22 cellular contexts compared by ENCODE assay signal in genomic region chr1:210776722-210777121, GRCh38.
"Had no signal": no experiment of that assay in that cellular context is flagged by ENCODE, and none has a peak within 500 bp of the region (broad histone marks: within the 10 kb centered on the region; RNA-seq: fewer than 3 reads in every experiment).

No MANE protein-coding gene starts in this region.

- DNase-seq: dermis blood vessel endothelial cell; dorsolateral prefrontal cortex; effector CD4-positive, alpha-beta T cell; effector memory CD4-positive, alpha-beta T cell; esophagus squamous epithelium; foreskin fibroblast; foreskin melanocyte; gastrocnemius medialis; glutamatergic neuron; head of caudate nucleus; heart right ventricle; hippocampal formation; left cardiac atrium; left lung; left ventricle myocardium superior; lower lobe of right lung; mesenchymal stem cell; mucosa of descending colon; naive B cell; naive thymus-derived CD8-positive, alpha-beta T cell had no signal

- H3K4me3 ChIP-seq: coronary artery, dorsolateral prefrontal cortex, esophagus squamous epithelium, gastrocnemius medialis, heart right ventricle, left lung, lower lobe of right lung, mucosa of descending colon had no signal

- H3K9me3 ChIP-seq: esophagus squamous epithelium, gastrocnemius medialis, heart right ventricle, left lung, lower lobe of right lung, mucosa of descending colon had no signal

- H3K4me1 ChIP-seq: esophagus squamous epithelium, gastrocnemius medialis, left lung, lower lobe of right lung had no signal

- H3K4me3 Mint-ChIP-seq: mesothelial cell of epicardium; naive B cell; naive thymus-derived CD8-positive, alpha-beta T cell had no signal

- H3K4me1 Mint-ChIP-seq: mesothelial cell of epicardium; naive B cell; naive thymus-derived CD8-positive, alpha-beta T cell had no signal

- H3K36me3 Mint-ChIP-seq: mesothelial cell of epicardium; naive B cell; naive thymus-derived CD8-positive, alpha-beta T cell had no signal

- H3K36me3 ChIP-seq: esophagus squamous epithelium, gastrocnemius medialis, heart right ventricle, left lung, lower lobe of right lung had no signal

- H3K27me3 ChIP-seq: dorsolateral prefrontal cortex, esophagus squamous epithelium, gastrocnemius medialis, left lung had no signal

- H3K9me3 Mint-ChIP-seq: mesothelial cell of epicardium, naive B cell had no signal

- ATAC-seq: gastrocnemius medialis; heart right ventricle; left cardiac atrium; left lung; left ventricle myocardium superior; lower lobe of right lung; mucosa of descending colon; naive thymus-derived CD8-positive, alpha-beta T cell had no signal

- H3K27ac ChIP-seq: coronary artery, esophagus squamous epithelium, gastrocnemius medialis, heart right ventricle, left lung, lower lobe of right lung had no signal

- H3K27ac Mint-ChIP-seq: mesothelial cell of epicardium; naive B cell; naive thymus-derived CD8-positive, alpha-beta T cell had no signal
